ENCODE assay signal across 9 cellular contexts in the genomic region with DNA sequence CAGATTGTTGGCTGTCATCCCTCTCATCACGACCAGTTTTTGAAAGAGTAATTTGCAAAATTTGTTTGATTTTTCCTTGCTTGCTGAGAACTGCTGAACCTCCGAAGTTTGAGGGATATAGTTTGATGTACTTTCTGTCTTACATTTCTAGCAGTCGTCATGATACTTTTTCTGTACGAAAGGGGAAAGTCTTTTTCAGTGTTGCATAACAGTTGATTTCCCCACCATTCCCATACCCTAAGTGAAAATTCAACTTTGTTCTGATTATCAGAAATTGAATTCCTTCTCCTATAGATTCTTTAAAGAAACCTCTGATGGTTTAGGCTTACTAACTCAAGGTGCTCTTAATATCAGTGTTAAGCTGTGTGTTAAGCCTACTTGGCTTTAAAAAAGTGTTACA. TPM values are rescaled to one million over a fixed set of nuclear protein-coding genes. Genes with fewer than 3 reads are reported as not detected.
A peak's percentile ranks its signal among the peaks of the same experiment; 100 is the strongest.
DNase-seq lines count a peak whose midpoint lies in the region; ATAC-seq and TF ChIP-seq lines count a peak whose summit lies in the region.
"Had no signal": no experiment of that assay in that cellular context is flagged by ENCODE, and none has a peak within 500 bp of the region (broad histone marks: within the 10 kb centered on the region; RNA-seq: fewer than 3 reads in every experiment).

No MANE protein-coding gene starts in this region.

- no peak for ATAC-seq in activated CD8-positive, alpha-beta T cell treated with anti-CD3 and anti-CD28 coated beads for 36 hours
- ATAC-seq in stimulated activated memory B cell treated with anti-CD40 and anti-IgM and Interleukin-4, amounts not matched to agents 10 μg/mL and 1 μg/mL and 100 μg/mL, for 72 hours, result no peak
- ATAC-seq in GM19397 (IDR thresholded peaks at IDR 0.05; ENCODE audit: unreplicated experiment) (no peak), GM18858 (IDR thresholded peaks at IDR 0.05; ENCODE audit: unreplicated experiment) (no peak)

- H3K79me2 ChIP-seq in hepatocyte, result peaks cover 62% of the 10 kb centered on the region

- H3K27ac Mint-ChIP-seq in activated CD8-positive, alpha-beta T cell treated with anti-CD3 and anti-CD28 coated beads for 36 hours, result peak overlapping the region; percentile 7
- H3K27ac Mint-ChIP-seq in stimulated activated memory B cell treated with anti-CD40 and anti-IgM and Interleukin-4, amounts not matched to agents 10 μg/mL and 1 μg/mL and 100 μg/mL, for 72 hours, result no peak overlapping the region

- peaks cover 26% of the 10 kb centered on the region for H4K20me1 ChIP-seq in hepatocyte (ENCODE audit: insufficient read depth, poor library complexity, severe bottlenecking)

- DNase-seq in activated CD8-positive, alpha-beta T cell treated with anti-CD3 and anti-CD28 coated beads for 36 hours, result no peak
- DNase-seq in hepatocyte (ENCODE audit: low spot score) (no peak), NCI-H187 (lab: John Stamatoyannopoulos, UW) (no peak)
- DNase-seq: activated CD4-positive, CD25-positive, alpha-beta regulatory T cell treated with anti-CD3 and anti-CD28 coated beads, Interleukin-2, amount 50 U/mL, for 72 hours had no signal

- H3K4me3 Mint-ChIP-seq in activated CD8-positive, alpha-beta T cell treated with anti-CD3 and anti-CD28 coated beads for 36 hours, result peak overlapping the region; percentile 96
- H3K4me3 Mint-ChIP-seq in stimulated activated memory B cell treated with anti-CD40 and anti-IgM and Interleukin-4, amounts not matched to agents 10 μg/mL and 1 μg/mL and 100 μg/mL, for 72 hours, result peak overlapping the region; percentile 92

- no peaks in the 10 kb centered on the region for H3K36me3 ChIP-seq in HEK293 (ENCODE audit: control insufficient read depth in 2 of 2, insufficient read depth in 1 of 2, low read length in 2 of 2)
- H3K36me3 ChIP-seq in hepatocyte (replicated peaks; ENCODE audit: insufficient read depth, low read depth), result no peaks in the 10 kb centered on the region

- 58% methylated on average over 4 of the region's 4 CpGs for WGBS in hepatocyte (ENCODE audit: low lambda C conversion rate, missing lambda C conversion rate)

- H3K27me3 ChIP-seq in hepatocyte, result no peaks in the 10 kb centered on the region

- no peaks in the 10 kb centered on the region for H3K27me3 Mint-ChIP-seq in activated CD8-positive, alpha-beta T cell treated with anti-CD3 and anti-CD28 coated beads for 36 hours
- no peaks in the 10 kb centered on the region for H3K27me3 Mint-ChIP-seq in stimulated activated memory B cell treated with anti-CD40 and anti-IgM and Interleukin-4, amounts not matched to agents 10 μg/mL and 1 μg/mL and 100 μg/mL, for 72 hours

- no peak overlapping the region for H2AFZ ChIP-seq in hepatocyte

- TF ChIP-seq CTCF in HEK293 (tag by site-specific recombination; IDR thresholded peaks at IDR 0.05) (no peak), hepatocyte (IDR thresholded peaks at IDR 0.05; ENCODE audit: poor library complexity) (no peak)
- TF ChIP-seq CTCF in activated CD8-positive, alpha-beta T cell treated with anti-CD3 and anti-CD28 coated beads for 36 hours (IDR thresholded peaks at IDR 0.05), result no peak

- H3K9me3 ChIP-seq in HEK293 (ENCODE audit: control insufficient read depth, insufficient read depth, low read depth, low read length) (no peaks in the 10 kb centered on the region), hepatocyte (ENCODE audit: low read depth) (no peaks in the 10 kb centered on the region)

- H3K4me3 ChIP-seq in HEK293 (ENCODE audit: low read depth, low read length) (peak overlapping the region; percentile 76), hepatocyte (peak overlapping the region; percentile 75)

- H3K9me3 Mint-ChIP-seq in activated CD8-positive, alpha-beta T cell treated with anti-CD3 and anti-CD28 coated beads for 36 hours, result no peaks in the 10 kb centered on the region
- H3K9me3 Mint-ChIP-seq in stimulated activated memory B cell treated with anti-CD40 and anti-IgM and Interleukin-4, amounts not matched to agents 10 μg/mL and 1 μg/mL and 100 μg/mL, for 72 hours, result no peaks in the 10 kb centered on the region

- intact Hi-C loops in activated CD8-positive, alpha-beta T cell treated with anti-CD3 and anti-CD28 coated beads for 36 hours (cut with micrococcal nuclease), result no loop called here

- CTCF ChIA-PET in HEK293 (lab: Yijun Ruan, JAX), result interaction anchor here (0.5 to 1.2 kb wide), 3 partner anchors 63 to 341 kb away, joined by 3 to 4 read pairs (median 3); no protein-coding TSS in a partner anchor
- CTCF ChIA-PET in activated CD8-positive, alpha-beta T cell treated with anti-CD3 and anti-CD28 coated beads for 36 hours (lab: Charles Lee), result interaction anchor here (0.7 to 1.2 kb wide), 2 partner anchors 25 to 61 kb away, joined by 3 read pairs; no protein-coding TSS in a partner anchor

- H3K27ac ChIP-seq in HEK293 (ENCODE audit: extremely low read depth, low read depth, low read length) (no peak overlapping the region), hepatocyte (peak overlapping the region; percentile 94)
- H3K27ac ChIP-seq: KMS-11 had no signal

- POLR2A ChIA-PET in HEK293 (lab: Yijun Ruan, JAX), result interaction anchor here (1.9 kb wide), 1 partner anchor 24 kb away, joined by 4 read pairs; no protein-coding TSS in a partner anchor
- POLR2A ChIA-PET in activated CD8-positive, alpha-beta T cell treated with anti-CD3 and anti-CD28 coated beads for 36 hours (lab: Charles Lee), result no interaction called here

- no peaks in the 10 kb centered on the region for H3K9me2 ChIP-seq in hepatocyte (replicated peaks; ENCODE audit: insufficient read depth)

- H3K4me1 Mint-ChIP-seq in activated CD8-positive, alpha-beta T cell treated with anti-CD3 and anti-CD28 coated beads for 36 hours (ENCODE audit: low read depth), result peaks cover 54% of the 10 kb centered on the region
- peaks cover 50% of the 10 kb centered on the region for H3K4me1 Mint-ChIP-seq in stimulated activated memory B cell treated with anti-CD40 and anti-IgM and Interleukin-4, amounts not matched to agents 10 μg/mL and 1 μg/mL and 100 μg/mL, for 72 hours

- peak overlapping the region; percentile 82 for H3K4me2 ChIP-seq in hepatocyte

- H3K4me1 ChIP-seq in HEK293 (ENCODE audit: control insufficient read depth, insufficient read depth, low read length) (peaks cover 26% of the 10 kb centered on the region), hepatocyte (ENCODE audit: insufficient read depth) (peaks cover 16% of the 10 kb centered on the region)

- peaks cover 4% of the 10 kb centered on the region for H3K36me3 Mint-ChIP-seq in activated CD8-positive, alpha-beta T cell treated with anti-CD3 and anti-CD28 coated beads for 36 hours (ENCODE audit: low read depth)
- no peaks in the 10 kb centered on the region for H3K36me3 Mint-ChIP-seq in stimulated activated memory B cell treated with anti-CD40 and anti-IgM and Interleukin-4, amounts not matched to agents 10 μg/mL and 1 μg/mL and 100 μg/mL, for 72 hours

TF ChIP-seq in HEK293, 187 proteins besides CTCF, POLR2A, EP300 and RAD21 (continues in another document):
- TF ChIP-seq ZNF184 (tag by site-specific recombination; IDR thresholded peaks at IDR 0.05) (no peak), SCRT1 (tag by site-specific recombination; IDR thresholded peaks at IDR 0.05; ENCODE audit: borderline replicate concordance) (no peak), ZNF580 (tag by site-specific recombination; IDR thresholded peaks at IDR 0.05) (no peak), ZNF223 (tag by site-specific recombination; IDR thresholded peaks at IDR 0.05) (no peak), PRDM2 (tag by site-specific recombination; IDR thresholded peaks at IDR 0.05; ENCODE audit: borderline replicate concordance) (no peak)

RNA-seq across cellular contexts. Expression of gene PDE8A, which starts 1.6 kb away (rescaled TPM):
- total RNA-seq in activated CD8-positive, alpha-beta T cell treated with anti-CD3 and anti-CD28 coated beads for 36 hours, result 10 to 100 TPM; 23.2 to 24.4 TPM
- total RNA-seq in hepatocyte, result 25.6 and 26.0 TPM in 2 replicates
- polyA plus RNA-seq in hepatocyte, result 15.3 and 24.0 TPM in 2 replicates
